Comparison of ENCODE assay signal across 24 cellular contexts in the genomic region with DNA sequence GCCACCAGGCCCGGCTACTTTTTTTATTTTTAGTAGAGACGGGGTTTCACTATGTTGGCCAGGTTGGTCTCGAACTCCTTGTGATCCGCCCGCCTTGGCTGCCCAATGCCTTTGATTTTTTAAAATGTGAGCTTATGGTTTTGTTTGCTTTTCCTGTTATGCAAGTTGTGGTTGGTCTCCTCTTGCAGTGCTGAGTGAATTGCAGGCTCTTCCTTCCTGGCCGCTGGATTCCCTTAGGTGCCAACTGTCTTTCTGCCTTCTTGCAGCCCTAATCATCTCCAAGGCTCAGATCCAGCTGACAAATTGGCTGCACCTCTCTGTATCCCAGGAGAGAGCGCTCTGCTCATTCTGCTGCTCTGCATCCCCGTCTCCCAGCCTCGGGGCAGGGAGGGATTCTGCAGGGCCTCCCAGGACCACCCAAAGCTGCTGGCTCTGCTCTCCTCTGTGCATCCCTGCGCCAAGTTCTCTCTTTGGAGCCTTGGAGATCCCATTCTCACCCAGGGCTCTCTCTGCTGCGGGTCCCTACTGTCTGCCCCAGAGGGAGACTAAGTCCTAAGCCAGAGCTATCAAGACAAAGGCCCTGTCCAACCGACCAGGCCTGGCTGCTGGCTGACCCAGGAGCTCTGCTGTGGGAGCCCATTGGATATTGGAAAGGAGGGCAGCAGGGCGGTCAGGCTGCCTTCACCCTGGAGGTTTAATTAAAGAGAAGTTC. TPM values are rescaled to one million over a fixed set of nuclear protein-coding genes. Genes with fewer than 3 reads are reported as not detected.
A peak's percentile ranks its signal among the peaks of the same experiment; 100 is the strongest.
DNase-seq lines count a peak whose midpoint lies in the region; ATAC-seq and TF ChIP-seq lines count a peak whose summit lies in the region.
"Had no signal": no experiment of that assay in that cellular context is flagged by ENCODE, and none has a peak within 500 bp of the region (broad histone marks: within the 10 kb centered on the region; RNA-seq: fewer than 3 reads in every experiment).

No MANE protein-coding gene starts in this region.

- H3K27ac ChIP-seq in spleen, result no peak overlapping the region
- no peak overlapping the region for H3K27ac ChIP-seq in PC-3 (ENCODE audit: low read length)
- H3K27ac ChIP-seq: prostate gland, skin epidermis, transverse colon had no signal

- H3K9me3 ChIP-seq in spleen (no peaks in the 10 kb centered on the region), PC-3 (ENCODE audit: low read length) (no peaks in the 10 kb centered on the region), Caco-2 (no peaks in the 10 kb centered on the region)
- H3K9me3 ChIP-seq: prostate gland, SK-N-SH, transverse colon had no signal

- H3K27me3 Mint-ChIP-seq in Caco-2 (ENCODE audit: insufficient read depth, unreplicated experiment), result peaks cover 27% of the 10 kb centered on the region

- DNase-seq in HT1080 (ENCODE audit: low read depth), result peak; percentile 10
- DNase-seq in NOMO-1 treated with dmso at 0.1 percent for 144 hours (lab: John Stamatoyannopoulos, UW; ENCODE audit: unreplicated experiment), result peak; percentile 17
- peak; percentile 48 for DNase-seq in fibroblast of gingiva (ENCODE audit: low read depth)
- DNase-seq in spleen, result peak; percentile 47
- DNase-seq in PC-3, result no peak
- DNase-seq in Caco-2, result no peak
- DNase-seq: cerebellar nuclear complex; effector CD4-positive, alpha-beta T cell; left colon; naive thymus-derived CD8-positive, alpha-beta T cell; NCI-H1694; NCI-H2227 treated with DMSO at 0.1 percent for 48 hours; SK-N-SH; stimulated activated CD4-positive, alpha-beta T cell treated with anti-CD3 and anti-CD28 coated beads, Interleukin-2, amount 100 ng/mL, for 48 hours; stimulated activated naive CD8-positive, alpha-beta T cell treated with anti-CD3 and anti-CD28 coated beads, Interleukin-15, amount 100 ng/mL, for 72 hours; transverse colon had no signal

- H3K27ac Mint-ChIP-seq in Caco-2 (ENCODE audit: unreplicated experiment), result no peak overlapping the region
- H3K27ac Mint-ChIP-seq: activated naive CD4-positive, alpha-beta T cell treated with anti-CD3 and anti-CD28 coated beads, Interleukin-2, amount 50 U/mL, for 24 hours; T-helper 2 cell treated with Interferon-gamma antibody and Interleukin-4, amounts not matched to agents 5 μg/mL and 100 μg/mL, for 36 hours had no signal

- H3K4me3 Mint-ChIP-seq in Caco-2 (ENCODE audit: unreplicated experiment), result no peak overlapping the region
- H3K4me3 Mint-ChIP-seq: activated naive CD4-positive, alpha-beta T cell treated with anti-CD3 and anti-CD28 coated beads, Interleukin-2, amount 50 U/mL, for 24 hours; naive thymus-derived CD8-positive, alpha-beta T cell; stimulated activated naive CD8-positive, alpha-beta T cell treated with anti-CD3 and anti-CD28 coated beads, Interleukin-15, amount 100 ng/mL, for 72 hours; T-helper 2 cell treated with Interferon-gamma antibody and Interleukin-4, amounts not matched to agents 5 μg/mL and 100 μg/mL, for 36 hours had no signal

- H3K9me2 ChIP-seq in PC-3 (replicated peaks; ENCODE audit: low read length), result no peaks in the 10 kb centered on the region
- H3K9me2 ChIP-seq: SK-N-SH had no signal

- ATAC-seq in PC-3, result no peak
- ATAC-seq in HG03025 (IDR thresholded peaks at IDR 0.05; ENCODE audit: low FRiP score, unreplicated experiment), result no peak
- ATAC-seq: esophagus mucosa; left colon; naive thymus-derived CD8-positive, alpha-beta T cell; stimulated activated naive CD8-positive, alpha-beta T cell treated with anti-CD3 and anti-CD28 coated beads, Interleukin-15, amount 100 ng/mL, for 72 hours had no signal

- H3K27me3 ChIP-seq in spleen (replicated peaks in 1 of 7), result peaks cover 0 to 56% (median 0%) of the 10 kb centered on the region in 7 donors
- peaks cover 32% of the 10 kb centered on the region; the same call in 1 of the 2 replicates for H3K27me3 ChIP-seq in PC-3 (ENCODE audit: low read length)
- H3K27me3 ChIP-seq in Caco-2 (replicated peaks; ENCODE audit: control insufficient read depth, insufficient read depth, low read length), result no peaks in the 10 kb centered on the region; the same call in 1 of the 2 replicates
- H3K27me3 ChIP-seq: transverse colon had no signal

- intact Hi-C loops in spleen (cut with DNase I; ENCODE audit: low total_unique reads) (no loop called here), PC-3 (cut with micrococcal nuclease) (no loop called here), Caco-2 (cut with micrococcal nuclease; ENCODE audit: unreplicated experiment) (no loop called here)

- no peak overlapping the region for H3K4me2 ChIP-seq in PC-3 (ENCODE audit: low read length)
- H3K4me2 ChIP-seq: SK-N-SH had no signal

- no peak overlapping the region for H3K9ac ChIP-seq in PC-3 (ENCODE audit: low read length)
- H3K9ac ChIP-seq: SK-N-SH had no signal

- CTCF ChIA-PET in PC-3 (lab: Charles Lee), result no interaction called here
- CTCF ChIA-PET in Caco-2 (lab: Charles Lee), result interaction anchor here (1.0 kb wide), 1 partner anchor 40 kb away, joined by 5 read pairs; the partner anchor contains the start of gene LPIN3

- H3K9me3 Mint-ChIP-seq in Caco-2 (ENCODE audit: unreplicated experiment), result no peaks in the 10 kb centered on the region
- H3K9me3 Mint-ChIP-seq: activated naive CD4-positive, alpha-beta T cell treated with anti-CD3 and anti-CD28 coated beads, Interleukin-2, amount 50 U/mL, for 24 hours; T-helper 2 cell treated with Interferon-gamma antibody and Interleukin-4, amounts not matched to agents 5 μg/mL and 100 μg/mL, for 36 hours had no signal

- H3K4me1 Mint-ChIP-seq in Caco-2 (ENCODE audit: low read depth, unreplicated experiment), result peaks cover 15% of the 10 kb centered on the region

- BruUV-seq in PC-3 (replicated peaks; lab: Mats Ljungman, UMichigan), result no TSS peak
- BruUV-seq in Caco-2 (replicated peaks; lab: Mats Ljungman, UMichigan), result no TSS peak

- WGBS in spleen, 5 donors, result 62 to 69% (median 67%) methylated on average over 11 to 13 of the region's 13 CpGs

- no peak for TF ChIP-seq POLR2A in spleen (IDR thresholded peaks at IDR 0.05)

- no peak overlapping the region for H3K4me3 ChIP-seq in spleen
- H3K4me3 ChIP-seq in PC-3 (ENCODE audit: low read length), result no peak overlapping the region
- no peak overlapping the region for H3K4me3 ChIP-seq in Caco-2 (ENCODE audit: low read depth, low read length)
- H3K4me3 ChIP-seq: prostate gland, skin epidermis, transverse colon had no signal

- no peaks in the 10 kb centered on the region for H4K20me1 ChIP-seq in PC-3 (ENCODE audit: low read length)

- no peaks in the 10 kb centered on the region for H3K36me3 ChIP-seq in spleen
- H3K36me3 ChIP-seq in PC-3 (ENCODE audit: low read depth, low read length), result no peaks in the 10 kb centered on the region
- H3K36me3 ChIP-seq in Caco-2 (ENCODE audit: control insufficient read depth, insufficient read depth, low read length), result no peaks in the 10 kb centered on the region
- H3K36me3 ChIP-seq: prostate gland, transverse colon had no signal

- POLR2A ChIA-PET in PC-3 (lab: Charles Lee; ENCODE audit: unreplicated experiment) (no interaction called here), Caco-2 (lab: Charles Lee) (interaction anchor here (0.6 kb wide), 1 partner anchor 40 kb away, joined by 6 read pairs; no protein-coding TSS in a partner anchor)

- H2AFZ ChIP-seq in PC-3 (ENCODE audit: low read length), result no peak overlapping the region

- no peaks in the 10 kb centered on the region for H3K36me3 Mint-ChIP-seq in Caco-2 (ENCODE audit: insufficient read depth, unreplicated experiment)
- H3K36me3 Mint-ChIP-seq: activated naive CD4-positive, alpha-beta T cell treated with anti-CD3 and anti-CD28 coated beads, Interleukin-2, amount 50 U/mL, for 24 hours; naive thymus-derived CD8-positive, alpha-beta T cell had no signal

- TF ChIP-seq CTCF in spleen (IDR thresholded peaks at IDR 0.05 in 8 of 11, conservative IDR thresholded peaks at IDR 0.05 in 3 of 11) (no peak), PC-3 (conservative IDR thresholded peaks at IDR 0.05; ENCODE audit: low read depth, low read length) (no peak), Caco-2 (IDR thresholded peaks at IDR 0.05; ENCODE audit: insufficient read depth in 1 of 2, low read depth in 1 of 2, low read length in 1 of 2, severe bottlenecking in 1 of 2, unreplicated experiment in 1 of 2) (no peak)

- H3F3A ChIP-seq in PC-3 (ENCODE audit: low read length, unreplicated experiment), result no peaks in the 10 kb centered on the region

- H3K4me1 ChIP-seq in spleen, result peaks cover 0 to 3% (median 0%) of the 10 kb centered on the region in 6 donors
- H3K4me1 ChIP-seq in PC-3 (ENCODE audit: insufficient read depth, low read length), result no peaks in the 10 kb centered on the region
- H3K4me1 ChIP-seq in Caco-2, result no peaks in the 10 kb centered on the region
- H3K4me1 ChIP-seq: prostate gland, transverse colon had no signal

- no peaks in the 10 kb centered on the region for H3K79me2 ChIP-seq in PC-3 (ENCODE audit: low read length)

RNA-seq across cellular contexts. Expression of gene EMILIN3, which starts 14.1 kb away (rescaled TPM):
- total RNA-seq in HT1080 (2014; rRNA removed; shearing (Covaris generic)), result not detected in 2 replicates
- polyA plus RNA-seq in HT1080 (2015; cell fraction: cytosol; rRNA removed), result not detected in 2 replicates
- not detected in 2 replicates for polyA plus RNA-seq in HT1080 (2015; cell fraction: nucleus; rRNA removed)
- not detected for total RNA-seq in spleen
- under 1 TPM; 0.03 to 0.32 (median 0.07) TPM for polyA plus RNA-seq in spleen
- total RNA-seq in PC-3 (2014; rRNA removed), result not detected in 2 replicates
- total RNA-seq in Caco-2 (2022), result 0.50 and 0.51 TPM in 2 replicates
- total RNA-seq: activated CD8-positive, alpha-beta memory T cell treated with anti-CD3 and anti-CD28 coated beads for 36 hours; mesenteric fat pad; naive thymus-derived CD8-positive, alpha-beta T cell had no signal

RNA-seq across cellular contexts. Expression of gene LPIN3, which starts 40.1 kb away (rescaled TPM):
- total RNA-seq in HT1080 (2014; rRNA removed; shearing (Covaris generic)), result 0.07 and 0.31 TPM in 2 replicates
- 0.03 and 0.07 TPM in 2 replicates for polyA plus RNA-seq in HT1080 (2015; cell fraction: cytosol; rRNA removed)
- 3.4 and 5.6 TPM in 2 replicates for polyA plus RNA-seq in HT1080 (2015; cell fraction: nucleus; rRNA removed)
- total RNA-seq in spleen, result 1 to 10 TPM; 2.5 to 9.6 (median 4.4) TPM
- 1 to 10 TPM; 2.7 to 8.9 (median 4.1) TPM for polyA plus RNA-seq in spleen
- 24.1 and 27.9 TPM in 2 replicates for total RNA-seq in PC-3 (2014; rRNA removed)
- 32.6 and 32.8 TPM in 2 replicates for total RNA-seq in Caco-2 (2022)

Comparison
In these comparisons a context has a peak if more than half of its experiments do, and no peak if none do; other contexts are left out.
1. DNase-seq: peak in HT1080 (single experiment), NOMO-1 treated with dmso at 0.1 percent for 144 hours (single experiment), fibroblast of gingiva (single experiment) and spleen (single experiment); none in PC-3 (single experiment) and Caco-2 (0 of 2).